16 cellular contexts compared by ENCODE assay signal in the genomic region with DNA sequence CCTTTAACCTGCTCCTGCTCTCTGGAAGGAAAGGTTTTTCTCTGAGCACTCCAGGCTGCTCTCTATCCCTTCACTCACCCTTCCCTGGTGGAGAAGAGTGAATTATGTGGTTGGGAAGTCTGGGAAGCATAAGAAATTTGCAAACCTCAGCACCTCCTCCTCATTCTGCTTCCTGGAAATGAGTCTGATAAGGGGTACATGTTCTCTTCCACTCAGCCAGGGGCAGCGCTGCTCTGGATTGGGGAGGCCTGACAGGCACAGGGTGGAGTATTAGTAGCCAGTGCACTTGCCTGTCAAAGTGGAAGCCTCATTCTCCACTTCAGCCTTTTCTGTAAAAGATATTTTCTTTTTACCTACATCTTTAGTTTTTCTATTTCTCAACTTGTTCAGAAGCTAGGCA. TPM values are rescaled to one million over a fixed set of nuclear protein-coding genes. Genes with fewer than 3 reads are reported as not detected.
"Had no signal": no experiment of that assay in that cellular context is flagged by ENCODE, and none has a peak within 500 bp of the region (broad histone marks: within the 10 kb centered on the region; RNA-seq: fewer than 3 reads in every experiment).

No MANE protein-coding gene starts in this region.

- H3K27me3 Mint-ChIP-seq: dendritic cell treated with granulocyte-macrophage colony-stimulating factor and Interleukin-4, amounts not matched to agents 40 ng/mL and 50 ng/mL, for 4 days; type B pancreatic cell had no signal

- H3K36me3 ChIP-seq: esophagus squamous epithelium had no signal

- H3K27me3 ChIP-seq: esophagus squamous epithelium, stomach, testis had no signal

- H3K4me3 Mint-ChIP-seq: activated naive CD4-positive, alpha-beta T cell treated with anti-CD3 and anti-CD28 coated beads, Interleukin-2, amount 50 U/mL, for 24 hours; activated T-cell treated with anti-CD3 and anti-CD28 coated beads, Interleukin-2, amount 50 U/mL, for 72 hours; dendritic cell treated with granulocyte-macrophage colony-stimulating factor and Interleukin-4, amounts not matched to agents 40 ng/mL and 50 ng/mL, for 4 days; T-helper 2 cell treated with Interferon-gamma antibody and Interleukin-4, amounts not matched to agents 5 μg/mL and 100 μg/mL, for 36 hours; type B pancreatic cell had no signal

- FAIRE-seq: endothelial cell of umbilical vein had no signal

- H3K27ac ChIP-seq: esophagus squamous epithelium, stomach, testis, VCaP had no signal

- DNase-seq: activated CD4-positive, alpha-beta T cell treated with anti-CD3 and anti-CD28 coated beads, Interleukin-2, amount 50 U/mL, for 4 hours; activated gamma-delta T cell; activated T-cell treated with anti-CD3 and anti-CD28 coated beads, Interleukin-2, amount 50 U/mL, for 72 hours; effector CD8-positive, alpha-beta T cell; esophagus squamous epithelium; occipital lobe; retina; stomach; testis had no signal

- H3K4me3 ChIP-seq: esophagus squamous epithelium, stomach, testis had no signal

- H3K4me1 Mint-ChIP-seq: activated naive CD4-positive, alpha-beta T cell treated with anti-CD3 and anti-CD28 coated beads, Interleukin-2, amount 50 U/mL, for 24 hours had no signal

- H3K9me3 Mint-ChIP-seq: activated naive CD4-positive, alpha-beta T cell treated with anti-CD3 and anti-CD28 coated beads, Interleukin-2, amount 50 U/mL, for 24 hours; activated T-cell treated with anti-CD3 and anti-CD28 coated beads, Interleukin-2, amount 50 U/mL, for 72 hours; dendritic cell treated with granulocyte-macrophage colony-stimulating factor and Interleukin-4, amounts not matched to agents 40 ng/mL and 50 ng/mL, for 4 days; T-helper 2 cell treated with Interferon-gamma antibody and Interleukin-4, amounts not matched to agents 5 μg/mL and 100 μg/mL, for 36 hours had no signal

- H3K4me1 ChIP-seq: esophagus squamous epithelium, stomach, testis had no signal

- ATAC-seq: activated T-cell treated with anti-CD3 and anti-CD28 coated beads, Interleukin-2, amount 50 U/mL, for 72 hours had no signal

- H3K36me3 Mint-ChIP-seq: activated naive CD4-positive, alpha-beta T cell treated with anti-CD3 and anti-CD28 coated beads, Interleukin-2, amount 50 U/mL, for 24 hours had no signal

- H3K9me3 ChIP-seq: esophagus squamous epithelium, stomach, testis had no signal

- H3K27ac Mint-ChIP-seq: activated naive CD4-positive, alpha-beta T cell treated with anti-CD3 and anti-CD28 coated beads, Interleukin-2, amount 50 U/mL, for 24 hours; activated T-cell treated with anti-CD3 and anti-CD28 coated beads, Interleukin-2, amount 50 U/mL, for 72 hours; dendritic cell treated with granulocyte-macrophage colony-stimulating factor and Interleukin-4, amounts not matched to agents 40 ng/mL and 50 ng/mL, for 4 days; T-helper 2 cell treated with Interferon-gamma antibody and Interleukin-4, amounts not matched to agents 5 μg/mL and 100 μg/mL, for 36 hours; type B pancreatic cell had no signal

RNA-seq across cellular contexts. Expression of a gene that starts 15.5 kb away (rescaled TPM):
- total RNA-seq: activated T-cell treated with anti-CD3 and anti-CD28 coated beads, Interleukin-2, amount 50 U/mL, for 72 hours; myocyte had no signal
